In the genomic region with DNA sequence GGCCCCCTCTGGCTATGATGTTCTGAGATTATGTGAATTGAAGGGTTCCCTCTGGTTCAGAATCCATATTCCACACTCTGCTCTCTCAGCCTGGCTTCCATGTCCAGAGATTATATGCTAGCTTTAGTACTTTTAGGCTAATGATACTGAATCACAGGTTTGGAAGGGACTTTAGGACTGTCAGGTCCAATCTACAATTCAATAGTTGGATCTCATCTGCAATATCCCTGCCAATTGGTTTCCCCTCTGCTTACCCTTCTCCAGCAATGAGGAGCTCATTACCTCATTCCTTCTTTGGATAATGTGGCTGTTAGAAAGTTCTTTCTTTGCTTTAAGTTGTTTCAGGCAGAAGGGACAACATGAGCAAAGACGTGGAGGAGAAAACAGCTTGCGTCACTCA, we compare ENCODE assay signal across 25 cellular contexts.
DNase-seq lines count a peak whose midpoint lies in the region; ATAC-seq, FAIRE-seq and TF ChIP-seq lines count a peak whose summit lies in the region.
"Had no signal": no experiment of that assay in that cellular context is flagged by ENCODE, and none has a peak within 500 bp of the region (broad histone marks: within the 10 kb centered on the region; RNA-seq: fewer than 3 reads in every experiment).

No MANE protein-coding gene starts in this region.

- BruUV-seq in HepG2 (replicated peaks; lab: Mats Ljungman, UMichigan) = no TSS peak

- H3K4me1 ChIP-seq in right lobe of liver = peaks cover 0 to 46% (median 14%) of the 10 kb centered on the region in 4 donors
- peaks cover 54% of the 10 kb centered on the region for H3K4me1 ChIP-seq in HepG2 (ENCODE audit: insufficient read depth, low read length)
- H3K4me1 ChIP-seq: BE2C, BLaER1 had no signal

- no peak overlapping the region for H2AFZ ChIP-seq in HepG2 (ENCODE audit: low read length)

- no peaks in the 10 kb centered on the region for H3K27me3 ChIP-seq in right lobe of liver
- H3K27me3 ChIP-seq in HepG2 (ENCODE audit: control insufficient read depth in 1 of 2, insufficient read depth in 2 of 2, low read length in 2 of 2) = no peaks in the 10 kb centered on the region
- H3K27me3 ChIP-seq: BE2C, BLaER1 had no signal

- CTCF ChIA-PET in HepG2 (lab: Yijun Ruan, JAX; ENCODE audit: low intra/inter-chr PET ratio, low total read pairs) = no interaction called here

- intact Hi-C loops in right lobe of liver (cut with DNase I) = no loop called here
- intact Hi-C loops in HepG2 (cut with micrococcal nuclease; ENCODE audit: unreplicated experiment) = loop anchor here (10.0 kb wide), 1 partner anchor 171 kb away; no protein-coding TSS in a partner anchor

- WGBS in right lobe of liver (ENCODE audit: insufficient coverage, low coverage, low lambda C conversion rate, missing lambda C conversion rate) = 61% methylated on average over 2 of the region's 2 CpGs
- 88% methylated on average over 2 of the region's 2 CpGs for WGBS in HepG2 (ENCODE audit: low lambda C conversion rate)

- ATAC-seq in right lobe of liver (peak in 3 of 4 donors; percentile 23 to 60 (median 59)), HepG2 (no peak), left lobe of liver (peak; percentile 49), GM21360 (IDR thresholded peaks at IDR 0.05; ENCODE audit: unreplicated experiment) (no peak)
- ATAC-seq: GM12878 had no signal

- H3K36me3 ChIP-seq in right lobe of liver = no peaks in the 10 kb centered on the region
- no peaks in the 10 kb centered on the region for H3K36me3 ChIP-seq in HepG2 (replicated peaks in 1 of 2; ENCODE audit: control insufficient read depth in 1 of 2, insufficient read depth in 2 of 2, low read length in 2 of 2)
- H3K36me3 ChIP-seq: BE2C, BLaER1 had no signal

- H3K79me2 ChIP-seq in HepG2 (ENCODE audit: insufficient read depth, low read length) = no peaks in the 10 kb centered on the region

- no peak for TF ChIP-seq CTCF in right lobe of liver (IDR thresholded peaks at IDR 0.05)
- TF ChIP-seq CTCF in HepG2 (CRISPR knock-in tag; IDR thresholded peaks at IDR 0.05) = no peak

- H3K4me2 ChIP-seq in HepG2 (ENCODE audit: low read depth, low read length) = no peak overlapping the region
- H3K4me2 ChIP-seq: BLaER1 had no signal

- in situ Hi-C loops in HepG2 (cut with HindIII; ENCODE audit: extremely low pct_ligation_motif_present, low pct_unique_long_range_greater_than_20kb) = no loop called here

- peak overlapping the region; percentile 13 to 64 (median 24) for H3K27ac ChIP-seq in right lobe of liver
- no peak overlapping the region for H3K27ac ChIP-seq in HepG2 (ENCODE audit: extremely low read length, insufficient read depth, low read length)
- H3K27ac ChIP-seq: BLaER1 had no signal

- POLR2A ChIA-PET in HepG2 (lab: Yijun Ruan, JAX) = interaction anchor here (0.6 kb wide), 1 partner anchor 406 kb away, joined by 3 read pairs; no protein-coding TSS in a partner anchor

- DNase-seq in right lobe of liver (no peak), HepG2 (ENCODE audit: low spot score) (no peak), left lobe of liver (ENCODE audit: low spot score) (no peak), HT-29 (ENCODE audit: low spot score) (no peak)
- DNase-seq: 8988T; ACHN; BE2C; C1 segment of cervical spinal cord; CD4-positive, alpha-beta memory T cell; CD4-positive, CD25-positive, alpha-beta regulatory T cell; CD8-positive, alpha-beta memory T cell; COR-L47; DMS 273 treated with DMSO at 0.1 percent for 48 hours; DMS153; DMS53; DMS79; DND-41; EL; GDM1 had no signal

- no peak for FAIRE-seq in HepG2 (lab: Jason Lieb, UNC)
- FAIRE-seq: A204.1, GM12878, GM12892, GM18507 had no signal

- H3K4me3 ChIP-seq in right lobe of liver = no peak overlapping the region
- no peak overlapping the region for H3K4me3 ChIP-seq in HepG2 (replicated peaks in 1 of 3; ENCODE audit: insufficient read depth in 1 of 3, low read depth in 2 of 3, low read length in 3 of 3)
- H3K4me3 ChIP-seq: BLaER1, GM12878 had no signal

- no peak overlapping the region for H3K9ac ChIP-seq in HepG2 (ENCODE audit: insufficient read depth, low read depth, low read length)
- H3K9ac ChIP-seq: BLaER1 had no signal

- H4K20me1 ChIP-seq in HepG2 (ENCODE audit: insufficient read depth, low read length) = no peaks in the 10 kb centered on the region
- H4K20me1 ChIP-seq: BLaER1 had no signal

- TF ChIP-seq RAD21 in HepG2 (CRISPR knock-in tag; IDR thresholded peaks at IDR 0.05) = no peak

- H3K9me3 ChIP-seq in right lobe of liver (no peaks in the 10 kb centered on the region), HepG2 (ENCODE audit: low read length) (no peaks in the 10 kb centered on the region)
- H3K9me3 ChIP-seq: BE2C, BLaER1 had no signal

- no peak for TF ChIP-seq POLR2A in right lobe of liver (IDR thresholded peaks at IDR 0.05)
- no peak for TF ChIP-seq POLR2A in HepG2 (IDR thresholded peaks at IDR 0.05; ENCODE audit: insufficient read depth in 1 of 2, low read depth in 2 of 2, low read length in 2 of 2)

- no peak for TF ChIP-seq EP300 in HepG2 (IDR thresholded peaks at IDR 0.05; ENCODE audit: low read depth in 2 of 2, low read length in 2 of 2)
- TF ChIP-seq EP300 in HepG2 (CRISPR knock-in tag; IDR thresholded peaks at IDR 0.05; ENCODE audit: borderline replicate concordance) = no peak

TF ChIP-seq in HepG2, 621 proteins besides CTCF, POLR2A, EP300 and RAD21:
- TF ChIP-seq KLF6 (CRISPR knock-in tag; IDR thresholded peaks at IDR 0.05) (no peak), ZNF557 (CRISPR knock-in tag; IDR thresholded peaks at IDR 0.05) (no peak), ZNF879 (CRISPR knock-in tag; IDR thresholded peaks at IDR 0.05) (no peak), ZNF20 (CRISPR knock-in tag; IDR thresholded peaks at IDR 0.05) (no peak), ZNF761 (CRISPR knock-in tag; conservative IDR thresholded peaks at IDR 0.05) (no peak), TARDBP (CRISPR knock-in tag; IDR thresholded peaks at IDR 0.05) (no peak), ZNF773 (CRISPR knock-in tag; IDR thresholded peaks at IDR 0.05; ENCODE audit: borderline replicate concordance) (no peak), MIER2 (CRISPR knock-in tag; IDR thresholded peaks at IDR 0.05) (no peak)
- TF ChIP-seq, protein P1, sequence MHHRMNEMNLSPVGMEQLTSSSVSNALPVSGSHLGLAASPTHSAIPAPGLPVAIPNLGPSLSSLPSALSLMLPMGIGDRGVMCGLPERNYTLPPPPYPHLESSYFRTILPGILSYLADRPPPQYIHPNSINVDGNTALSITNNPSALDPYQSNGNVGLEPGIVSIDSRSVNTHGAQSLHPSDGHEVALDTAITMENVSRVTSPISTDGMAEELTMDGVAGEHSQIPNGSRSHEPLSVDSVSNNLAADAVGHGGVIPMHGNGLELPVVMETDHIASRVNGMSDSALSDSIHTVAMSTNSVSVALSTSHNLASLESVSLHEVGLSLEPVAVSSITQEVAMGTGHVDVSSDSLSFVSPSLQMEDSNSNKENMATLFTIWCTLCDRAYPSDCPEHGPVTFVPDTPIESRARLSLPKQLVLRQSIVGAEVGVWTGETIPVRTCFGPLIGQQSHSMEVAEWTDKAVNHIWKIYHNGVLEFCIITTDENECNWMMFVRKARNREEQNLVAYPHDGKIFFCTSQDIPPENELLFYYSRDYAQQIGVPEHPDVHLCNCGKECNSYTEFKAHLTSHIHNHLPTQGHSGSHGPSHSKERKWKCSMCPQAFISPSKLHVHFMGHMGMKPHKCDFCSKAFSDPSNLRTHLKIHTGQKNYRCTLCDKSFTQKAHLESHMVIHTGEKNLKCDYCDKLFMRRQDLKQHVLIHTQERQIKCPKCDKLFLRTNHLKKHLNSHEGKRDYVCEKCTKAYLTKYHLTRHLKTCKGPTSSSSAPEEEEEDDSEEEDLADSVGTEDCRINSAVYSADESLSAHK (CRISPR knock-in tag; IDR thresholded peaks at IDR 0.05; ENCODE audit: borderline replicate concordance) = no peak
- TF ChIP-seq, protein P2, sequence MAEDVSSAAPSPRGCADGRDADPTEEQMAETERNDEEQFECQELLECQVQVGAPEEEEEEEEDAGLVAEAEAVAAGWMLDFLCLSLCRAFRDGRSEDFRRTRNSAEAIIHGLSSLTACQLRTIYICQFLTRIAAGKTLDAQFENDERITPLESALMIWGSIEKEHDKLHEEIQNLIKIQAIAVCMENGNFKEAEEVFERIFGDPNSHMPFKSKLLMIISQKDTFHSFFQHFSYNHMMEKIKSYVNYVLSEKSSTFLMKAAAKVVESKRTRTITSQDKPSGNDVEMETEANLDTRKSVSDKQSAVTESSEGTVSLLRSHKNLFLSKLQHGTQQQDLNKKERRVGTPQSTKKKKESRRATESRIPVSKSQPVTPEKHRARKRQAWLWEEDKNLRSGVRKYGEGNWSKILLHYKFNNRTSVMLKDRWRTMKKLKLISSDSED (CRISPR knock-in tag; IDR thresholded peaks at IDR 0.05) = no peak
- TF ChIP-seq, protein P3, sequence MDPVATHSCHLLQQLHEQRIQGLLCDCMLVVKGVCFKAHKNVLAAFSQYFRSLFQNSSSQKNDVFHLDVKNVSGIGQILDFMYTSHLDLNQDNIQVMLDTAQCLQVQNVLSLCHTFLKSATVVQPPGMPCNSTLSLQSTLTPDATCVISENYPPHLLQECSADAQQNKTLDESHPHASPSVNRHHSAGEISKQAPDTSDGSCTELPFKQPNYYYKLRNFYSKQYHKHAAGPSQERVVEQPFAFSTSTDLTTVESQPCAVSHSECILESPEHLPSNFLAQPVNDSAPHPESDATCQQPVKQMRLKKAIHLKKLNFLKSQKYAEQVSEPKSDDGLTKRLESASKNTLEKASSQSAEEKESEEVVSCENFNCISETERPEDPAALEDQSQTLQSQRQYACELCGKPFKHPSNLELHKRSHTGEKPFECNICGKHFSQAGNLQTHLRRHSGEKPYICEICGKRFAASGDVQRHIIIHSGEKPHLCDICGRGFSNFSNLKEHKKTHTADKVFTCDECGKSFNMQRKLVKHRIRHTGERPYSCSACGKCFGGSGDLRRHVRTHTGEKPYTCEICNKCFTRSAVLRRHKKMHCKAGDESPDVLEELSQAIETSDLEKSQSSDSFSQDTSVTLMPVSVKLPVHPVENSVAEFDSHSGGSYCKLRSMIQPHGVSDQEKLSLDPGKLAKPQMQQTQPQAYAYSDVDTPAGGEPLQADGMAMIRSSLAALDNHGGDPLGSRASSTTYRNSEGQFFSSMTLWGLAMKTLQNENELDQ (CRISPR knock-in tag; IDR thresholded peaks at IDR 0.05; ENCODE audit: borderline replicate concordance) = no peak
- TF ChIP-seq, protein P4, sequence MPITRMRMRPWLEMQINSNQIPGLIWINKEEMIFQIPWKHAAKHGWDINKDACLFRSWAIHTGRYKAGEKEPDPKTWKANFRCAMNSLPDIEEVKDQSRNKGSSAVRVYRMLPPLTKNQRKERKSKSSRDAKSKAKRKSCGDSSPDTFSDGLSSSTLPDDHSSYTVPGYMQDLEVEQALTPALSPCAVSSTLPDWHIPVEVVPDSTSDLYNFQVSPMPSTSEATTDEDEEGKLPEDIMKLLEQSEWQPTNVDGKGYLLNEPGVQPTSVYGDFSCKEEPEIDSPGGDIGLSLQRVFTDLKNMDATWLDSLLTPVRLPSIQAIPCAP (CRISPR knock-in tag; IDR thresholded peaks at IDR 0.05; ENCODE audit: low read depth) = no peak
TF ChIP-seq in HepG2: peak in this region for 0.

Comparison
In these comparisons a context has a peak if more than half of its experiments do, and no peak if none do; other contexts are left out.
1. ATAC-seq: peak in right lobe of liver (3 of 4) and left lobe of liver (single experiment); none in HepG2 (single experiment) and GM21360 (single experiment).